Comparison of ENCODE assay signal across 8 cellular contexts in genomic region chr11:13238879-13239514, GRCh38.
A peak's percentile ranks its signal among the peaks of the same experiment; 100 is the strongest.
DNase-seq lines count a peak whose midpoint lies in the region; ATAC-seq, FAIRE-seq and TF ChIP-seq lines count a peak whose summit lies in the region.

No MANE protein-coding gene starts in this region.

- ATAC-seq in HG03354 (IDR thresholded peaks at IDR 0.05; ENCODE audit: poor library complexity, severe bottlenecking, unreplicated experiment): peak; percentile 76
- no peak for ATAC-seq in HG03196 (IDR thresholded peaks at IDR 0.05; ENCODE audit: unreplicated experiment)

- peak; percentile 92 for TF ChIP-seq CTCF in retinal pigment epithelial cell (conservative IDR thresholded peaks at IDR 0.05; ENCODE audit: low read depth, low read length)

- peak; percentile 26 for DNase-seq in NCI-H2107 treated with DMSO at 0.1 percent for 48 hours (lab: John Stamatoyannopoulos, UW; ENCODE audit: unreplicated experiment)
- DNase-seq in NCI-H2107 (lab: John Stamatoyannopoulos, UW): no peak
- DNase-seq in RCC 7860 (ENCODE audit: low spot score): peak; percentile 28
- DNase-seq in activated T-helper 1 cell treated with Interleukin-2 at 50 U/mL for 16 hours (ENCODE audit: low read depth): peak; percentile 28
- DNase-seq in germinal center (ENCODE audit: low spot score): peak; percentile 30
- no peak for DNase-seq in retinal pigment epithelial cell (ENCODE audit: low read depth)

- no peak overlapping the region for H3K4me3 ChIP-seq in retinal pigment epithelial cell (ENCODE audit: low read length)

- FAIRE-seq in RCC 7860 (lab: Jason Lieb, UNC): peak; percentile 54

Comparison
In these comparisons a context has a peak if more than half of its experiments do, and no peak if none do; other contexts are left out.
1. DNase-seq: peak in NCI-H2107 treated with DMSO at 0.1 percent for 48 hours (single experiment), RCC 7860 (single experiment), activated T-helper 1 cell treated with Interleukin-2 at 50 U/mL for 16 hours (single experiment) and germinal center (single experiment); none in NCI-H2107 (single experiment) and retinal pigment epithelial cell (single experiment).